In the genomic region with DNA sequence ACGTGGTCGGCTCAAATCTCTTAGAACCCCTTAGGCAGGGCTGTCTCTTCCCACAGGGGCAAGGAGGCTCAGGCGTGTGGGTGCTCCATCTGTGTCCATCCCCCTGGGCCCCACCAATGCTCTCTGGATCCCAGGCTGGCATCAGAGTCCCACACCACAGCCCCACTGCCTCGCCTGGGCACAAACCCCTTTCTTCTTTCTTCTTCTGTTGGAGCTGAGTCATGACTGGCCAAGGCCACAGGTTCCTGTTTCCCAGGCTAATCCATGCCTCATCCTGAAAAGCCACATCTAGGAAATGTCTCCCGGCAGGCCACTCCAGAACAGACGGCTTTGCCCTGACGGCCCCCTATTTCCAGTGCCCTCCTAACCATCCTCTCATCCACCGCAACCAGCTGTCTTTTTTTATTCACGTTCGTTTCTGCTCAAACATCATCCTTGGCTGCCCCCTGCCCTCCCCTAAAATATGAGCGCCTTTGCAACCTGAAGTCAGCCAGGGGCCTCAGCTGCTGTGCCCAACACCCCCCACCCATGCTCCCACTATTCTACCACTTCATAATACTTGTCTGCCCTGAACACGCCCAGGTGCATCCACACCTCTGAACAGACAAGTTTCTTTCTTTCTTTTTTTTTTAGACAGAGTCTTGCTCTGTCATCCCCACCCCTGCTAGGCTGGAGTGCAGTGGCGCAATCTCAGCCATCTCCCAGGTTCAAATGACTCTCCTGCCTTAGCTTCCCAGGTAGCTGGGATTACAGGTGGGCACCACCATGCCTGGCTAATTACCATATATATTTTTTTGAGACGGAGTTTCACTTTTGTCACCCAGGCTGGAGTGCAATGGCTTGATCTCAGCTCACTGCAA, we compare ENCODE assay signal across 11 cellular contexts. TPM values are rescaled to one million over a fixed set of nuclear protein-coding genes. Genes with fewer than 3 reads are reported as not detected.
DNase-seq lines count a peak whose midpoint lies in the region; ATAC-seq and TF ChIP-seq lines count a peak whose summit lies in the region.
"Had no signal": no experiment of that assay in that cellular context is flagged by ENCODE, and none has a peak within 500 bp of the region (broad histone marks: within the 10 kb centered on the region; RNA-seq: fewer than 3 reads in every experiment).

No MANE protein-coding gene starts in this region.

- no peak for ATAC-seq in Right ventricle myocardium inferior
- no peak for ATAC-seq in naive B cell (ENCODE audit: low read depth in 2 of 2)
- ATAC-seq in GM21515 (IDR thresholded peaks at IDR 0.05; ENCODE audit: unreplicated experiment) = no peak
- ATAC-seq in stimulated activated naive CD8-positive, alpha-beta T cell treated with anti-CD3 and anti-CD28 coated beads, Interleukin-15, Interleukin-2, amounts not matched to agents 100 U/mL and 50 U/mL, for 24 hours = no peak
- ATAC-seq: activated naive CD4-positive, alpha-beta T cell treated with anti-CD3 and anti-CD28 coated beads, Interleukin-2, amount 50 U/mL, for 72 hours had no signal

- H3K36me3 Mint-ChIP-seq in naive B cell = no peaks in the 10 kb centered on the region
- H3K36me3 Mint-ChIP-seq: activated naive CD4-positive, alpha-beta T cell treated with anti-CD3 and anti-CD28 coated beads, Interleukin-2, amount 50 U/mL, for 72 hours had no signal

- peaks cover 20 to 39% (median 27%) of the 10 kb centered on the region in 3 donors for H3K4me1 Mint-ChIP-seq in naive B cell

- peaks cover 88% of the 10 kb centered on the region for H3K4me1 ChIP-seq in left ventricle myocardium inferior

- H3K27ac Mint-ChIP-seq in naive B cell = peak overlapping the region in 5 of 6 donors; percentile 12 to 89 (median 38)
- H3K27ac Mint-ChIP-seq: B cell had no signal

- no peaks in the 10 kb centered on the region for H3K9me3 ChIP-seq in left ventricle myocardium inferior (replicated peaks)

- H3K4me3 ChIP-seq in left ventricle myocardium inferior = no peak overlapping the region
- H3K4me3 ChIP-seq in cardiac fibroblast (replicated peaks in 1 of 2; ENCODE audit: low read depth in 2 of 2, low read length in 2 of 2) = no peak overlapping the region

- H3K9me3 Mint-ChIP-seq in naive B cell = no peaks in the 10 kb centered on the region
- H3K9me3 Mint-ChIP-seq: activated naive CD4-positive, alpha-beta T cell treated with anti-CD3 and anti-CD28 coated beads, Interleukin-2, amount 50 U/mL, for 72 hours had no signal

- peak overlapping the region in 1 of 8 donors; percentile 61 for H3K4me3 Mint-ChIP-seq in naive B cell
- H3K4me3 Mint-ChIP-seq: B cell had no signal

- H3K27me3 Mint-ChIP-seq in naive B cell = peaks cover 0 to 9% (median 0%) of the 10 kb centered on the region in 3 donors

- peaks cover 24% of the 10 kb centered on the region for H3K36me3 ChIP-seq in left ventricle myocardium inferior

- TF ChIP-seq CTCF in left ventricle myocardium inferior (IDR thresholded peaks at IDR 0.05; ENCODE audit: borderline replicate concordance) (no peak), cardiac fibroblast (IDR thresholded peaks at IDR 0.05; ENCODE audit: low read depth, low read length) (no peak)

- DNase-seq in left ventricle myocardium inferior = no peak
- DNase-seq in Right ventricle myocardium inferior (ENCODE audit: missing footprints) = no peak
- DNase-seq in cardiac fibroblast (ENCODE audit: low read depth in 2 of 2) = peak; percentile 22 to 46
- DNase-seq in naive B cell = no peak
- no peak for DNase-seq in stimulated activated naive CD8-positive, alpha-beta T cell treated with anti-CD3 and anti-CD28 coated beads, Interleukin-15, Interleukin-2, amounts not matched to agents 100 U/mL and 50 U/mL, for 24 hours
- no peak for DNase-seq in AG08396 (ENCODE audit: low spot score)
- DNase-seq in SIG-M5 treated with dmso at 0.1 percent for 504 hours (lab: John Stamatoyannopoulos, UW; ENCODE audit: unreplicated experiment) = no peak
- DNase-seq: NCI-H2029 treated with DMSO at 0.1 percent for 48 hours had no signal

- intact Hi-C loops in left ventricle myocardium inferior (cut with micrococcal nuclease) = no loop called here
- intact Hi-C loops in Right ventricle myocardium inferior (cut with DNase I) = no loop called here

- no peaks in the 10 kb centered on the region for H3K27me3 ChIP-seq in left ventricle myocardium inferior (ENCODE audit: low read depth)

- peak overlapping the region; percentile 99 for H3K27ac ChIP-seq in left ventricle myocardium inferior (replicated peaks)

RNA-seq across cellular contexts. Expression of a gene that starts 27.0 kb away (rescaled TPM):
- total RNA-seq in left ventricle myocardium inferior (0.55 TPM), Right ventricle myocardium inferior (0.60 TPM)
- 1 to 10 TPM in 5 of 6 donors, not detected in 1; 1.3 to 2.9 (median 1.6) TPM for polyA plus RNA-seq in naive B cell (ENCODE audit: low read depth in 6 of 6)

RNA-seq across cellular contexts. Expression of a gene that starts 35.4 kb away (rescaled TPM):
- total RNA-seq in left ventricle myocardium inferior (19.4 TPM), Right ventricle myocardium inferior (18.4 TPM)
- 10 to 100 TPM; 14.9 to 37.9 (median 24.5) TPM for polyA plus RNA-seq in naive B cell (ENCODE audit: low read depth in 6 of 6)

RNA-seq across cellular contexts. Expression of a gene that starts 49.2 kb away (rescaled TPM):
- total RNA-seq in left ventricle myocardium inferior = 91.8 TPM
- 138 TPM for total RNA-seq in Right ventricle myocardium inferior
- polyA plus RNA-seq in naive B cell (ENCODE audit: low read depth in 6 of 6) = 1 to 10 TPM in 1 of 6 donors, under 1 TPM in 5; 0.40 to 1.1 (median 0.65) TPM

Comparison
In these comparisons a context has a peak if more than half of its experiments do, and no peak if none do; other contexts are left out.
1. DNase-seq: peak in cardiac fibroblast (2 of 2); none in left ventricle myocardium inferior (single experiment), Right ventricle myocardium inferior (single experiment), naive B cell (single experiment), stimulated activated naive CD8-positive, alpha-beta T cell treated with anti-CD3 and anti-CD28 coated beads, Interleukin-15, Interleukin-2, amounts not matched to agents 100 U/mL and 50 U/mL, for 24 hours (single experiment), AG08396 (single experiment) and SIG-M5 treated with dmso at 0.1 percent for 504 hours (single experiment).